Comparison of ENCODE assay signal across 1 cellular context in the genomic region with DNA sequence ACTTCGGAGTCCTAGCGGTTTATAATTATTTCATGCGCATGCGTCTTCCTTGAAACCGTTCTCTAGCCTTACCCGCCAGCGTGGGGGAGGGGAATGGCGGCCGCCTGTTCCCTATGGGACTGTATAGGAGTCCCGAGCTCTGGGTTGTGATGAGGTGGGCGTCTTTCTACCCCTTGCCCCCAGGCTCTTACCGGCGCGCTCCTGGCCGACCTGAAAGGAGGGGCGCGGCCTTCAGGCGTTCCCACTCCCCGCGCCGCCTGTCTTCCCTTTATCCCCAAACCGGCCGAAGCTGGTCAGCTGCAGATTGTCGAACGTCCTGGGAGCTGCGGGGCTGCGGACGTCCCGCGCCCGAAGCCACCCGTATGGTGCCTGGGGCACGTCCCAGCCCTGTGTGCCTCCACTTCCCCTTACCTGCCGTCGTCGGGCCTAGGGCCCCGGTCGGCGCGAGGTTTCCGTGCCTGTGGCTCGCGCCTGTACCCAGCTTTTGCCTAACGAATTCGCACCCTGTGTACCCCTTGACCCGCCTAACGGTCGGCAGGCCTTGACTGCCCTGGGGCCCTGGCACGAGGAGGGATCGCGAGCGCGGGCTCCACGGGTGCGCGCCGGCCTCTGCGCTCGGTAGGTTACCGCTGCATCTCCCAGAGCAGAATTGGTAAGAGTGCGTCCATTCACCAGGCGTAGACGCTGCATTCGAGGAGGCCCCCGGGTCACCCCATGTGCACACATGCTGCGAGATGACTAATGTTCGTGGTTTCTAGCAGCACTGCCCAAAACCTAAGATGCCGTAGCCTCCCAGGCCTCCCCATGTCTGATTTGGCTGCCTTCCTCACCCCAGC.
TF ChIP-seq lines count a peak whose summit lies in the region.

No MANE protein-coding gene starts in this region.

TF ChIP-seq in IMR-90, 13 proteins besides CTCF, POLR2A, EP300 and RAD21:
- TF ChIP-seq NFE2L2 (IDR thresholded peaks at IDR 0.05; ENCODE audit: low read depth, low read length) (no peak), RCOR1 (IDR thresholded peaks at IDR 0.05; ENCODE audit: insufficient replicate concordance, low read length) (no peak), RFX5 (IDR thresholded peaks at IDR 0.05; ENCODE audit: low read depth, low read length) (no peak), MAZ (IDR thresholded peaks at IDR 0.05; ENCODE audit: borderline replicate concordance, low read depth, low read length) (peak; percentile 18; the same call in 1 of the 2 replicates), FOS (IDR thresholded peaks at IDR 0.05; ENCODE audit: low read depth, low read length) (peak; percentile 55; the same call in 1 of the 2 replicates), SMC3 (IDR thresholded peaks at IDR 0.05; ENCODE audit: low read depth, low read length) (no peak), CEBPB (IDR thresholded peaks at IDR 0.05; ENCODE audit: low read depth, low read length) (no peak), MXI1 (IDR thresholded peaks at IDR 0.05; ENCODE audit: borderline replicate concordance, low read depth, low read length) (peak; percentile 67; the same call in 1 of the 2 replicates), ELK1 (IDR thresholded peaks at IDR 0.05; ENCODE audit: borderline replicate concordance, low read depth, low read length) (no peak), MAFK (IDR thresholded peaks at IDR 0.05; ENCODE audit: low read depth, low read length) (no peak), BHLHE40 (IDR thresholded peaks at IDR 0.05; ENCODE audit: low read depth, low read length) (peak; percentile 77), CHD1 (IDR thresholded peaks at IDR 0.05; ENCODE audit: low read depth, low read length) (no peak)
- TF ChIP-seq, protein P1, sequence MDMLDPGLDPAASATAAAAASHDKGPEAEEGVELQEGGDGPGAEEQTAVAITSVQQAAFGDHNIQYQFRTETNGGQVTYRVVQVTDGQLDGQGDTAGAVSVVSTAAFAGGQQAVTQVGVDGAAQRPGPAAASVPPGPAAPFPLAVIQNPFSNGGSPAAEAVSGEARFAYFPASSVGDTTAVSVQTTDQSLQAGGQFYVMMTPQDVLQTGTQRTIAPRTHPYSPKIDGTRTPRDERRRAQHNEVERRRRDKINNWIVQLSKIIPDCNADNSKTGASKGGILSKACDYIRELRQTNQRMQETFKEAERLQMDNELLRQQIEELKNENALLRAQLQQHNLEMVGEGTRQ (IDR thresholded peaks at IDR 0.05; ENCODE audit: low read depth, low read length): peak; percentile 47; the same call in 1 of the 2 replicates
